In the genomic region with DNA sequence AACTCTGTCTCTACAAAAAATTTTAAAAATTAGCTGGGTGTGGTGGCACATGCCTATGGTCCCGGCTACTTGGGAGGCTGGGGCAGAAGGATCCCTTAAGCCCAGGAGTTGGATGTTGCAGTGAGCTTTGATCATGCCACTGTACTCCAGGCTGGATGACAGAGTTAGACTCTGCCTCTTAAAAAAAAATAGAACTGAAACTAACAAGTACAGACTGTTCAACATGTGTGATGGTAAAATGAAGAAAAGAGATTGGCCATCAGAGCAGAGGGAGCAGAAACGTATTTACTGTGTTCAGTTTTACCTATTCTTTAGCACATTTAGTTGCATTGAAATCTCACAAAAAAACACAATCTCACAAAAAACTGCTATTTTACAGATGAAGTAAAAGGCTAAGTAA, we compare ENCODE assay signal across 30 cellular contexts.
DNase-seq lines count a peak whose midpoint lies in the region; ATAC-seq, FAIRE-seq and TF ChIP-seq lines count a peak whose summit lies in the region.
"Had no signal": no experiment of that assay in that cellular context is flagged by ENCODE, and none has a peak within 500 bp of the region (broad histone marks: within the 10 kb centered on the region; RNA-seq: fewer than 3 reads in every experiment).

No MANE protein-coding gene starts in this region.

- SMC1A ChIA-PET in GM12878 (lab: Charles Lee; ENCODE audit: uncharacterized antibody, unreplicated experiment), result interaction anchor here (2.3 kb wide), 1 partner anchor 12 kb away, joined by 9 read pairs; no protein-coding TSS in a partner anchor

- no peak overlapping the region for H3K27ac Mint-ChIP-seq in glutamatergic neuron (ENCODE audit: unreplicated experiment)
- no peak overlapping the region for H3K27ac Mint-ChIP-seq in activated CD8-positive, alpha-beta T cell treated with anti-CD3 and anti-CD28 coated beads for 36 hours
- H3K27ac Mint-ChIP-seq: activated CD4-positive, alpha-beta T cell treated with anti-CD3 and anti-CD28 coated beads, Interleukin-2, amount 10 ng/mL, durations not matched to agents 24 days and 14 days; activated naive CD4-positive, alpha-beta T cell treated with anti-CD3 and anti-CD28 coated beads, Interleukin-2, amount 50 U/mL, for 72 hours; IgD-negative memory B cell had no signal

- H3K27me3 ChIP-seq in GM12878 (replicated peaks in 1 of 2; ENCODE audit: control insufficient read depth in 2 of 2, insufficient read depth in 2 of 2, low read length in 1 of 2), result peaks cover 0 to 5% of the 10 kb centered on the region in 2 experiments; a peak in 1 of 4 replicates
- H3K27me3 ChIP-seq: BLaER1, dorsolateral prefrontal cortex, esophagus muscularis mucosa, heart right ventricle, SJCRH30, testis had no signal

- no peaks in the 10 kb centered on the region for H3K4me1 Mint-ChIP-seq in glutamatergic neuron (ENCODE audit: low read depth, unreplicated experiment)
- H3K4me1 Mint-ChIP-seq in activated CD8-positive, alpha-beta T cell treated with anti-CD3 and anti-CD28 coated beads for 36 hours (ENCODE audit: low read depth), result no peaks in the 10 kb centered on the region
- H3K4me1 Mint-ChIP-seq: activated CD4-positive, alpha-beta T cell treated with anti-CD3 and anti-CD28 coated beads, Interleukin-2, amount 10 ng/mL, durations not matched to agents 24 days and 14 days; IgD-negative memory B cell had no signal

- H2AFZ ChIP-seq in GM12878 (ENCODE audit: control insufficient read depth, low read depth, low read length), result no peak overlapping the region

- TF ChIP-seq EP300 in GM12878 (IDR thresholded peaks at IDR 0.05; ENCODE audit: borderline replicate concordance in 1 of 2, control insufficient read depth in 1 of 2, low read depth in 2 of 2, low read length in 2 of 2), result no peak

- peaks cover 6% of the 10 kb centered on the region for H3K36me3 Mint-ChIP-seq in glutamatergic neuron (ENCODE audit: unreplicated experiment)
- H3K36me3 Mint-ChIP-seq in activated CD8-positive, alpha-beta T cell treated with anti-CD3 and anti-CD28 coated beads for 36 hours (ENCODE audit: low read depth), result no peaks in the 10 kb centered on the region
- H3K36me3 Mint-ChIP-seq: IgD-negative memory B cell had no signal

- intact Hi-C loops in GM12878 (cut with micrococcal nuclease; ENCODE audit: unreplicated experiment), result loop anchor here (2.0 kb wide), 1 partner anchor 43 kb away; no protein-coding TSS in a partner anchor
- intact Hi-C loops in activated CD8-positive, alpha-beta T cell treated with anti-CD3 and anti-CD28 coated beads for 36 hours (cut with micrococcal nuclease), result no loop called here

- no peak overlapping the region for H3K4me3 Mint-ChIP-seq in glutamatergic neuron (ENCODE audit: unreplicated experiment)
- H3K4me3 Mint-ChIP-seq in activated CD8-positive, alpha-beta T cell treated with anti-CD3 and anti-CD28 coated beads for 36 hours, result no peak overlapping the region
- H3K4me3 Mint-ChIP-seq: activated CD4-positive, alpha-beta T cell treated with anti-CD3 and anti-CD28 coated beads, Interleukin-2, amount 10 ng/mL, durations not matched to agents 24 days and 14 days; IgD-negative memory B cell had no signal

- WGBS in GM12878 (ENCODE audit: insufficient coverage, insufficient replicate concordance, low lambda C conversion rate, missing lambda C conversion rate), result 13% methylated on average over 2 of the region's 2 CpGs

- no peak overlapping the region for H3K9ac ChIP-seq in GM12878 (ENCODE audit: control insufficient read depth, insufficient read depth, low read length)
- H3K9ac ChIP-seq: BLaER1 had no signal

- no peak for TF ChIP-seq POLR2A in GM12878 (IDR thresholded peaks at IDR 0.05; ENCODE audit: low read depth, low read length)

- H3K36me3 ChIP-seq in GM12878 (ENCODE audit: control insufficient read depth in 2 of 2, insufficient read depth in 2 of 2, low read length in 1 of 2), result no peaks in the 10 kb centered on the region
- H3K36me3 ChIP-seq: BLaER1 had no signal

- H3K9me3 Mint-ChIP-seq in glutamatergic neuron (ENCODE audit: unreplicated experiment), result no peaks in the 10 kb centered on the region
- H3K9me3 Mint-ChIP-seq in activated CD8-positive, alpha-beta T cell treated with anti-CD3 and anti-CD28 coated beads for 36 hours, result no peaks in the 10 kb centered on the region
- H3K9me3 Mint-ChIP-seq: activated naive CD4-positive, alpha-beta T cell treated with anti-CD3 and anti-CD28 coated beads, Interleukin-2, amount 50 U/mL, for 72 hours; IgD-negative memory B cell had no signal

- FAIRE-seq in GM12878 (lab: Jason Lieb, UNC), result no peak
- FAIRE-seq: endometrium, GM12892, keratinocyte, small intestine had no signal

- in situ Hi-C loops in GM12878 (cut with MboI), result no loop called here

- TF ChIP-seq CTCF in GM12878 (IDR thresholded peaks at IDR 0.05 in 2 of 3, conservative IDR thresholded peaks at IDR 0.05 in 1 of 3; ENCODE audit: control insufficient read depth in 2 of 3, extremely low read depth in 1 of 3, insufficient read depth in 1 of 3, low read depth in 3 of 3, low read length in 3 of 3) (no peak), coronary artery (IDR thresholded peaks at IDR 0.05) (no peak), glutamatergic neuron (IDR thresholded peaks at IDR 0.05; ENCODE audit: partially characterized antibody, unreplicated experiment) (no peak)
- no peak for TF ChIP-seq CTCF in activated CD8-positive, alpha-beta T cell treated with anti-CD3 and anti-CD28 coated beads for 36 hours (IDR thresholded peaks at IDR 0.05)

- POLR2A ChIA-PET in GM12878 (lab: Charles Lee), result interaction anchor here (0.8 kb wide), 1 partner anchor 16 kb away, joined by 3 read pairs; no protein-coding TSS in a partner anchor
- POLR2A ChIA-PET in activated CD8-positive, alpha-beta T cell treated with anti-CD3 and anti-CD28 coated beads for 36 hours (lab: Charles Lee), result no interaction called here

- no peaks in the 10 kb centered on the region for H3K27me3 Mint-ChIP-seq in glutamatergic neuron (ENCODE audit: unreplicated experiment)
- no peaks in the 10 kb centered on the region for H3K27me3 Mint-ChIP-seq in activated CD8-positive, alpha-beta T cell treated with anti-CD3 and anti-CD28 coated beads for 36 hours
- H3K27me3 Mint-ChIP-seq: activated CD4-positive, alpha-beta T cell treated with anti-CD3 and anti-CD28 coated beads, Interleukin-2, amount 10 ng/mL, durations not matched to agents 24 days and 14 days had no signal

- BruUV-seq in GM12878 (replicated peaks; lab: Mats Ljungman, UMichigan), result no TSS peak

- no peak for TF ChIP-seq RAD21 in GM12878 (IDR thresholded peaks at IDR 0.05; ENCODE audit: insufficient read depth, low read depth, low read length)

- RAD21 ChIA-PET in GM12878 (lab: Charles Lee; ENCODE audit: unreplicated experiment), result no interaction called here

- CTCF ChIA-PET in GM12878 (lab: Yijun Ruan, JAX), result no interaction called here
- CTCF ChIA-PET in activated CD8-positive, alpha-beta T cell treated with anti-CD3 and anti-CD28 coated beads for 36 hours (lab: Charles Lee), result no interaction called here

- no peak overlapping the region for H3K4me2 ChIP-seq in GM12878 (ENCODE audit: control insufficient read depth, insufficient read depth)
- H3K4me2 ChIP-seq: BLaER1 had no signal

- H3K9me3 ChIP-seq in GM12878 (replicated peaks; ENCODE audit: control insufficient read depth, insufficient read depth, low read length), result no peaks in the 10 kb centered on the region
- H3K9me3 ChIP-seq: BLaER1, esophagus muscularis mucosa, heart right ventricle, left ventricle myocardium inferior, SJCRH30, testis had no signal

- H3K27ac ChIP-seq in GM12878 (ENCODE audit: control insufficient read depth, insufficient read depth) (no peak overlapping the region), coronary artery (no peak overlapping the region)
- H3K27ac ChIP-seq: BLaER1, dorsolateral prefrontal cortex, esophagus muscularis mucosa, heart right ventricle, left ventricle myocardium inferior, SJCRH30 had no signal

- H3K4me1 ChIP-seq in GM12878 (ENCODE audit: control insufficient read depth, insufficient read depth, low read length), result no peaks in the 10 kb centered on the region
- H3K4me1 ChIP-seq: BLaER1, esophagus muscularis mucosa, heart right ventricle, left ventricle myocardium inferior, testis had no signal

- no peaks in the 10 kb centered on the region for H4K20me1 ChIP-seq in GM12878 (ENCODE audit: control insufficient read depth, insufficient read depth)
- H4K20me1 ChIP-seq: BLaER1 had no signal

- no peaks in the 10 kb centered on the region for H3K79me2 ChIP-seq in GM12878 (ENCODE audit: control insufficient read depth, insufficient read depth, low read length)

- no peak overlapping the region for H3K4me3 ChIP-seq in GM12878
- no peak overlapping the region for H3K4me3 ChIP-seq in coronary artery
- H3K4me3 ChIP-seq: BLaER1, dorsolateral prefrontal cortex, esophagus muscularis mucosa, heart right ventricle, left ventricle myocardium inferior, SJCRH30, testis had no signal

- DNase-seq in GM12878 (ENCODE audit: low read depth, low spot score), result no peak
- no peak for DNase-seq in coronary artery (ENCODE audit: low spot score)
- DNase-seq in glutamatergic neuron, result no peak
- no peak for DNase-seq in activated CD8-positive, alpha-beta T cell treated with anti-CD3 and anti-CD28 coated beads for 36 hours
- DNase-seq: activated CD4-positive, alpha-beta T cell treated with anti-CD3 and anti-CD28 coated beads, Interleukin-2, amount 10 ng/mL, durations not matched to agents 24 days and 14 days; dorsolateral prefrontal cortex; foreskin fibroblast; heart right ventricle; left ventricle myocardium inferior; NCI-H187; NCI-H2171; NCI-H82; RPMI8226; SJCRH30; small intestine; stimulated activated naive CD8-positive, alpha-beta T cell treated with anti-CD3 and anti-CD28 coated beads, Interleukin-15, Interleukin-2, amounts not matched to agents 100 U/mL and 50 U/mL, for 24 hours; T1000 had no signal

- ATAC-seq in GM18870 (IDR thresholded peaks at IDR 0.05; ENCODE audit: unreplicated experiment) (peak; percentile 70), GM21390 (IDR thresholded peaks at IDR 0.05; ENCODE audit: unreplicated experiment) (peak; percentile 81), HG03342 (IDR thresholded peaks at IDR 0.05; ENCODE audit: unreplicated experiment) (peak; percentile 46), GM12878 (peak; percentile 46), GM19455 (IDR thresholded peaks at IDR 0.05; ENCODE audit: unreplicated experiment) (no peak)
- no peak for ATAC-seq in activated CD8-positive, alpha-beta T cell treated with anti-CD3 and anti-CD28 coated beads for 36 hours
- ATAC-seq: activated naive CD4-positive, alpha-beta T cell treated with anti-CD3 and anti-CD28 coated beads, Interleukin-2, amount 50 U/mL, for 72 hours; HCT116; heart right ventricle; stimulated activated naive CD8-positive, alpha-beta T cell treated with anti-CD3 and anti-CD28 coated beads, Interleukin-15, Interleukin-2, amounts not matched to agents 100 U/mL and 50 U/mL, for 24 hours had no signal

TF ChIP-seq in GM12878, 131 proteins besides CTCF, POLR2A, EP300 and RAD21 (continues in another document):
- no peak for TF ChIP-seq RELA (IDR thresholded peaks at IDR 0.05; ENCODE audit: borderline replicate concordance, partially characterized antibody)
- TF ChIP-seq SUPT20H (IDR thresholded peaks at IDR 0.05; ENCODE audit: borderline replicate concordance, control insufficient read depth, low read depth, low read length), result no peak

Comparison
In these comparisons a context has a peak if more than half of its experiments do, and no peak if none do; other contexts are left out.
1. ATAC-seq: peak in GM18870 (single experiment), GM21390 (single experiment), HG03342 (single experiment) and GM12878 (single experiment); none in activated CD8-positive, alpha-beta T cell treated with anti-CD3 and anti-CD28 coated beads for 36 hours (single experiment) and GM19455 (single experiment).